14 cellular contexts compared by ENCODE assay signal in genomic region chr2:6394266-6394665, GRCh38.
"Had no signal": no experiment of that assay in that cellular context is flagged by ENCODE, and none has a peak within 500 bp of the region (broad histone marks: within the 10 kb centered on the region; RNA-seq: fewer than 3 reads in every experiment).

No MANE protein-coding gene starts in this region.

- H3K4me1 Mint-ChIP-seq: activated T-helper 17 cell treated with anti-CD3 and anti-CD28 coated beads, Interleukin-2, amount 50 U/mL, for 72 hours had no signal

- H3K36me3 Mint-ChIP-seq: stimulated activated memory B cell treated with anti-CD40 and anti-IgM and Interleukin-4, amounts not matched to agents 10 μg/mL and 1 μg/mL and 100 μg/mL, for 72 hours had no signal

- H3K4me3 Mint-ChIP-seq: activated T-helper 17 cell treated with anti-CD3 and anti-CD28 coated beads, Interleukin-2, amount 50 U/mL, for 72 hours; dendritic cell treated with granulocyte-macrophage colony-stimulating factor and Interleukin-4, amounts not matched to agents 40 ng/mL and 50 ng/mL, for 4 days; stimulated activated memory B cell treated with anti-CD40 and anti-IgM and Interleukin-4, amounts not matched to agents 10 μg/mL and 1 μg/mL and 100 μg/mL, for 72 hours had no signal

- H3K27ac Mint-ChIP-seq: activated T-helper 17 cell treated with anti-CD3 and anti-CD28 coated beads, Interleukin-2, amount 50 U/mL, for 72 hours; dendritic cell treated with granulocyte-macrophage colony-stimulating factor and Interleukin-4, amounts not matched to agents 40 ng/mL and 50 ng/mL, for 4 days; stimulated activated memory B cell treated with anti-CD40 and anti-IgM and Interleukin-4, amounts not matched to agents 10 μg/mL and 1 μg/mL and 100 μg/mL, for 72 hours had no signal

- H3K27me3 Mint-ChIP-seq: activated T-helper 17 cell treated with anti-CD3 and anti-CD28 coated beads, Interleukin-2, amount 50 U/mL, for 72 hours; dendritic cell treated with granulocyte-macrophage colony-stimulating factor and Interleukin-4, amounts not matched to agents 40 ng/mL and 50 ng/mL, for 4 days; stimulated activated memory B cell treated with anti-CD40 and anti-IgM and Interleukin-4, amounts not matched to agents 10 μg/mL and 1 μg/mL and 100 μg/mL, for 72 hours had no signal

- ATAC-seq: activated T-helper 17 cell treated with anti-CD3 and anti-CD28 coated beads, Interleukin-2, amount 50 U/mL, for 72 hours; left colon; stimulated activated memory B cell treated with anti-CD40 and anti-IgM and Interleukin-4, amounts not matched to agents 10 μg/mL and 1 μg/mL and 100 μg/mL, for 72 hours had no signal

- DNase-seq: activated CD4-positive, CD25-positive, alpha-beta regulatory T cell treated with anti-CD3 and anti-CD28 coated beads, Interleukin-2, amount 50 U/mL, for 72 hours; activated naive CD4-positive, alpha-beta T cell treated with Interleukin-2 at 50 U/mL for 16 hours; aorta; effector memory CD4-positive, alpha-beta T cell; foreskin melanocyte; head of caudate nucleus; left colon; midbrain; retina; stimulated activated CD4-positive, alpha-beta T cell treated with anti-CD3 and anti-CD28 coated beads, Interleukin-2, amount 100 ng/mL, for 48 hours; T1000 had no signal
